Comparison of ENCODE assay signal across 33 cellular contexts in the genomic region with DNA sequence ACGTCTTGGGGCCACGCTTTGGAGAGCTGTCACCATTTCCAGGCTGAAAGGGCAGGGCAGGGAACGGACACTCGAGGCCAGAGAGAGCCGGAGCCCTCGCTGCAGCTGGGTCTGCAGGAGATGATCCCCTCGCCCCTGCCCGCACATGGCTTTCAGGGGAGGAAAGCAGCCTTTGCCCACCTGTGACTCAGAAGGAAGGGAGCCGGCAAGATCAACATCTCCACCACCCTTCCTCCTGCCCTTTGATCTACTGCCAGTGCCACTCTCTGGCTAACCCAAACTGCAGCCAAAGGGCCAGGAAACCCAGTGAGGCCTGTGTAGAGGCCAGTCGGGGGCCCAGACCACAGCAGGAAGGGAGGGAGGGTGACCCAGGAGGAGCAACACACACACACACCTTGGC.
"Had no signal": no experiment of that assay in that cellular context is flagged by ENCODE, and none has a peak within 500 bp of the region (broad histone marks: within the 10 kb centered on the region; RNA-seq: fewer than 3 reads in every experiment).

No MANE protein-coding gene starts in this region.

- DNase-seq: activated B cell treated with CpG ODN at 0.5 μM for 24 hours; activated CD4-positive, alpha-beta memory T cell treated with anti-CD3 and anti-CD28 coated beads, Interleukin-2, amount 10 ng/mL, durations not matched to agents 7 days and 5 days; activated CD4-positive, alpha-beta T cell treated with anti-CD3 and anti-CD28 coated beads for 4 hours; activated CD4-positive, alpha-beta T cell treated with anti-CD3 and anti-CD28 coated beads, Interleukin-2, amount 50 U/mL, for 1 hour; activated CD4-positive, CD25-positive, alpha-beta regulatory T cell treated with anti-CD3 and anti-CD28 coated beads, Interleukin-2, amount 50 U/mL, for 72 hours; activated CD8-positive, alpha-beta memory T cell treated with anti-CD3 and anti-CD28 coated beads for 24 hours; activated CD8-positive, alpha-beta memory T cell treated with anti-CD3 and anti-CD28 coated beads, Interleukin-2, amount 10 ng/mL, durations not matched to agents 7 days and 5 days; activated CD8-positive, alpha-beta memory T cell treated with anti-CD3 and anti-CD28 coated beads, Interleukin-2, amount 50 U/mL, for 48 hours; activated effector memory CD4-positive, alpha-beta T cell treated with Interleukin-2 at 50 U/mL for 16 hours; activated naive CD4-positive, alpha-beta T cell treated with anti-CD3 and anti-CD28 coated beads, Interleukin-2, amount 10 ng/mL, durations not matched to agents 7 days and 5 days; activated naive CD8-positive, alpha-beta T cell treated with anti-CD3 and anti-CD28 coated beads, Interleukin-2, amount 50 U/mL, for 24 hours; activated T-cell treated with anti-CD3 and anti-CD28 coated beads, Interleukin-2, amount 50 U/mL, for 48 hours; anterior cingulate cortex; caudate nucleus; Karpas-422; KBM-7; MM.1S; MV-4-11; NCI-H1092; NCI-H146; NCI-H187; NCI-H2029 treated with DMSO at 0.1 percent for 48 hours; NCI-H2107; NCI-H510A; NCI-H526; NCI-H748 treated with DMSO at 0.1 percent for 48 hours; PC-9; SIG-M5; T-helper 1 cell; T-helper 2 cell; T-helper 9 cell had no signal

- H3K4me3 ChIP-seq: PC-9 had no signal

- ATAC-seq: activated CD8-positive, alpha-beta memory T cell treated with anti-CD3 and anti-CD28 coated beads, Interleukin-2, amount 10 ng/mL, durations not matched to agents 7 days and 5 days; activated naive CD8-positive, alpha-beta T cell treated with anti-CD3 and anti-CD28 coated beads, Interleukin-2, amount 50 U/mL, for 24 hours; Right ventricle myocardium inferior; SK-N-SH treated with all-trans-retinoic acid at 6 μM for 48 hours had no signal
